ENCODE assay signal across 17 cellular contexts in the genomic region with DNA sequence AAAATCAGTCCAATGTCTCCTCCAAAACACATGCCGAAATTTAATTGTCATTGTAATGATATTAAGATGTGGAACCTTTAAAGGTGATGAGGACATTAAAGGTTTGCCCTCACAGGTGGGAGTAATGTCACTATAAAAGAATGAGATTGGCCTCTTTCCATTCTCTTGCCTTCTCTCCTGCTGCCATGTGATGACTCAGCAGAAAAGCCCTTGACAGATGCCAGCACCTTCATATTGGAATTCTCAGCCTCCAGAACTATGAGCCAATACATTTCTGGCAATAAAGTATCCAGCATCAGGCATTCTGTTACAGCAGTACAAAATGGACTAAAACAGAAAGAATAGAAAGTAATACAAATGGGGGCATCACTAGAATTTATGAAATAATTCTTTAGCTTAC.
DNase-seq lines count a peak whose midpoint lies in the region; TF ChIP-seq lines count a peak whose summit lies in the region.
"Had no signal": no experiment of that assay in that cellular context is flagged by ENCODE, and none has a peak within 500 bp of the region (broad histone marks: within the 10 kb centered on the region; RNA-seq: fewer than 3 reads in every experiment).

No MANE protein-coding gene starts in this region.

- TF ChIP-seq CTCF in kidney epithelial cell (IDR thresholded peaks at IDR 0.05; ENCODE audit: insufficient read depth, low read length, poor library complexity, severe bottlenecking), result no peak
- TF ChIP-seq CTCF in GM10266 (IDR thresholded peaks at IDR 0.05; ENCODE audit: control insufficient read depth, insufficient read depth, low read depth, missing control alignments), result no peak

- DNase-seq in COLO668 (lab: John Stamatoyannopoulos, UW; ENCODE audit: unreplicated experiment) (peak; percentile 7), astrocyte of the hippocampus (ENCODE audit: low read depth, low spot score) (peak; percentile 81), kidney epithelial cell (ENCODE audit: low read depth) (peak; percentile 47), GM10266 (ENCODE audit: extremely low spot score) (no peak), NCI-H1417 (lab: John Stamatoyannopoulos, UW) (no peak), RPMI8226 (no peak), hippocampal formation (lab: John Stamatoyannopoulos, UW) (no peak)
- DNase-seq: activated CD8-positive, alpha-beta memory T cell treated with anti-CD3 and anti-CD28 coated beads, Interleukin-2, amount 50 U/mL, for 4 hours; CD4-positive, CD25-positive, alpha-beta regulatory T cell; KBM-7; NCI-H2227 treated with DMSO at 0.1 percent for 48 hours; psoas muscle; SHP77 treated with DMSO at 0.1 percent for 48 hours; stimulated activated CD4-positive, alpha-beta T cell treated with anti-CD3 and anti-CD28 coated beads, Interleukin-4, amount 100 ng/mL, for 24 hours; stimulated activated naive CD8-positive, alpha-beta T cell treated with anti-CD3 and anti-CD28 coated beads, Interleukin-15, amount 100 ng/mL, for 72 hours had no signal

- H3K36me3 ChIP-seq in HUES6 (ENCODE audit: control insufficient read depth, insufficient read depth, low read length) (no peaks in the 10 kb centered on the region), kidney epithelial cell (ENCODE audit: control insufficient read depth, insufficient read depth, low read length) (no peaks in the 10 kb centered on the region)

- H3K27me3 ChIP-seq in HUES6 (ENCODE audit: control insufficient read depth, insufficient read depth, low read length), result no peaks in the 10 kb centered on the region
- H3K27me3 ChIP-seq in kidney epithelial cell (ENCODE audit: control insufficient read depth, insufficient read depth, low read length), result no peaks in the 10 kb centered on the region

- no peak overlapping the region for H3K9ac ChIP-seq in HUES6 (ENCODE audit: low read length)

- H3K27ac ChIP-seq in HUES6 (ENCODE audit: low read depth, low read length), result 0 out of 2 replicates have a peak overlapping the region, but pooled peaks have one; percentile 6
- H3K27ac ChIP-seq: psoas muscle, VCaP had no signal

- H3K4me1 ChIP-seq in HUES6 (ENCODE audit: control insufficient read depth, insufficient read depth, low read length), result peaks cover 6% of the 10 kb centered on the region; the same call in 1 of the 2 replicates
- H3K4me1 ChIP-seq: psoas muscle had no signal

- no peak overlapping the region for H3K4me3 ChIP-seq in HUES6 (ENCODE audit: low read depth, low read length)
- no peak overlapping the region for H3K4me3 ChIP-seq in kidney epithelial cell (ENCODE audit: low read depth, low read length)
- H3K4me3 ChIP-seq: psoas muscle had no signal

- no peaks in the 10 kb centered on the region for H3K9me3 ChIP-seq in HUES6 (ENCODE audit: control insufficient read depth, insufficient read depth, low read depth, low read length)
- H3K9me3 ChIP-seq: psoas muscle had no signal

Comparison
In these comparisons a context has a peak if more than half of its experiments do, and no peak if none do; other contexts are left out.
1. DNase-seq: peak in COLO668 (single experiment), astrocyte of the hippocampus (single experiment) and kidney epithelial cell (single experiment); none in GM10266 (single experiment), NCI-H1417 (0 of 3), RPMI8226 (single experiment) and hippocampal formation (0 of 2).